In the genomic region with DNA sequence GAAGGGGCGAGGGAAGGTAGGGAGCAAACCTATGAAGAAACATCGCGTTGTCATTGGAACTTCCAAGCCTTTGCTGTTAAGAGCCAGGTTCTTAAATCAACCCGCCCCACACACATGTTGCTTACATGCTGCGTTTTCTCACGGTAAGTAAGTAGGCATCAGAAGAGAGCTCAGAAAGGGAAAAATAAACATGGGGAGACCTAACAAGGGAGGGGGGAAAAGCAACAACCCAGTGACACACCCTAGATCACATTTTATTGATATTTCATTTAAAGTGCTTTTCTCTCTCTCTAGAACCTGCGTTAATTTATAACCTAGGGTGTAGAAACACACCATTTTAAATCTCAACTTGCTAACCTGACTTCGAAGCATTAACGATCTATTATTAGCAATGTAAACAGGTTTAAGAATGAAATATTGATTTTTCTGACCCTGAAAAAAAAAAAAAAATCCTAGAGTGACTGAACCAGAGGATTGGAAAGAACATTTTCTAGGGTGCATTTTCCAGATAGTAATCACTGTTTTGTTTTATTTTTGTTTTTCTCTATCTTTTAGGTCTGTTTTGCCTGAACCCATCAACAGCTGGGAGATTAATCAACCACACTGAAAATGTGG, we compare ENCODE assay signal across 10 cellular contexts. TPM values are rescaled to one million over a fixed set of nuclear protein-coding genes. Genes with fewer than 3 reads are reported as not detected.
A peak's percentile ranks its signal among the peaks of the same experiment; 100 is the strongest.
DNase-seq lines count a peak whose midpoint lies in the region; ATAC-seq and TF ChIP-seq lines count a peak whose summit lies in the region.
"Had no signal": no experiment of that assay in that cellular context is flagged by ENCODE, and none has a peak within 500 bp of the region (broad histone marks: within the 10 kb centered on the region; RNA-seq: fewer than 3 reads in every experiment).

No MANE protein-coding gene starts in this region.

- intact Hi-C loops in Calu3 (cut with micrococcal nuclease; ENCODE audit: unreplicated experiment), result loop anchor here (2.0 kb wide), 1 partner anchor 15 kb away; no protein-coding TSS in a partner anchor

- peak; percentile 58 for DNase-seq in Calu3
- no peak for DNase-seq in chondrocyte (ENCODE audit: low spot score)
- no peak for DNase-seq in NOMO-1 treated with DMSO at 0.1 percent for 48 hours (lab: John Stamatoyannopoulos, UW; ENCODE audit: unreplicated experiment)
- DNase-seq in SKM-1 treated with dmso at 0.1 percent for 144 hours (lab: John Stamatoyannopoulos, UW; ENCODE audit: unreplicated experiment), result no peak
- DNase-seq: activated CD8-positive, alpha-beta T cell treated with anti-CD3 and anti-CD28 coated beads for 36 hours; kidney glomerular epithelial cell had no signal

- TF ChIP-seq CTCF in Calu3 (IDR thresholded peaks at IDR 0.05; ENCODE audit: unreplicated experiment), result no peak
- no peak for TF ChIP-seq CTCF in chondrocyte (IDR thresholded peaks at IDR 0.05)

- no peaks in the 10 kb centered on the region for H3K36me3 ChIP-seq in muscle layer of colon (ENCODE audit: insufficient read depth, low read length)

- H3K27me3 Mint-ChIP-seq in Calu3 (ENCODE audit: unreplicated experiment), result peaks cover 22% of the 10 kb centered on the region
- peaks cover 51% of the 10 kb centered on the region for H3K27me3 Mint-ChIP-seq in chondrocyte (ENCODE audit: low read depth)

- H3K9me3 Mint-ChIP-seq in Calu3 (ENCODE audit: low read depth, unreplicated experiment) (no peaks in the 10 kb centered on the region), chondrocyte (ENCODE audit: low read depth) (no peaks in the 10 kb centered on the region)
- H3K9me3 Mint-ChIP-seq: activated CD8-positive, alpha-beta T cell treated with anti-CD3 and anti-CD28 coated beads for 36 hours; stimulated activated naive CD8-positive, alpha-beta T cell treated with anti-CD3 and anti-CD28 coated beads, Interleukin-15, Interleukin-2, amounts not matched to agents 100 ng/mL and 50 ng/mL, for 24 hours had no signal

- H3K27ac Mint-ChIP-seq in Calu3 (ENCODE audit: unreplicated experiment), result peak overlapping the region; percentile 66
- H3K27ac Mint-ChIP-seq in chondrocyte (ENCODE audit: unreplicated experiment), result peak overlapping the region; percentile 99
- H3K27ac Mint-ChIP-seq: activated CD8-positive, alpha-beta T cell treated with anti-CD3 and anti-CD28 coated beads for 36 hours; stimulated activated naive CD8-positive, alpha-beta T cell treated with anti-CD3 and anti-CD28 coated beads, Interleukin-15, Interleukin-2, amounts not matched to agents 100 ng/mL and 50 ng/mL, for 24 hours had no signal

- CTCF ChIA-PET in Calu3 (lab: Charles Lee), result interaction anchor here (0.7 to 3.2 kb wide), 10 partner anchors 11 to 245 kb away, joined by 3 to 19 read pairs (median 6); a partner anchor contains a TSS

- peak overlapping the region; percentile 47 for H3K9ac ChIP-seq in muscle layer of colon (ENCODE audit: low read length)

- H3K4me1 Mint-ChIP-seq in Calu3 (ENCODE audit: low read depth, unreplicated experiment) (peaks cover 56% of the 10 kb centered on the region), chondrocyte (ENCODE audit: low read depth) (peaks cover 75% of the 10 kb centered on the region)

- H3K4me3 Mint-ChIP-seq in Calu3 (ENCODE audit: low read depth, unreplicated experiment), result peak overlapping the region; percentile 70
- peak overlapping the region; percentile 96 for H3K4me3 Mint-ChIP-seq in chondrocyte (ENCODE audit: unreplicated experiment)
- H3K4me3 Mint-ChIP-seq: activated CD8-positive, alpha-beta T cell treated with anti-CD3 and anti-CD28 coated beads for 36 hours; stimulated activated naive CD8-positive, alpha-beta T cell treated with anti-CD3 and anti-CD28 coated beads, Interleukin-15, Interleukin-2, amounts not matched to agents 100 ng/mL and 50 ng/mL, for 24 hours had no signal

- no peaks in the 10 kb centered on the region for H3K27me3 ChIP-seq in muscle layer of colon (ENCODE audit: control insufficient read depth in 1 of 2, insufficient read depth in 2 of 2, low read length in 2 of 2)

- peaks cover 17% of the 10 kb centered on the region for H3K36me3 Mint-ChIP-seq in Calu3 (ENCODE audit: insufficient read depth, unreplicated experiment)
- peaks cover 20% of the 10 kb centered on the region for H3K36me3 Mint-ChIP-seq in chondrocyte (ENCODE audit: low read depth)

- H3K9me3 ChIP-seq in muscle layer of colon (ENCODE audit: low read length), result no peaks in the 10 kb centered on the region

- peak overlapping the region; percentile 85 for H3K27ac ChIP-seq in muscle layer of colon (ENCODE audit: low read depth, low read length)

- peak overlapping the region; percentile 38 to 73 for H3K4me3 ChIP-seq in muscle layer of colon (ENCODE audit: low read depth in 1 of 2, low read length in 2 of 2)

- no TSS peak for BruUV-seq in Calu3 (replicated peaks; lab: Mats Ljungman, UMichigan)

- no peak for ATAC-seq in GM21529 (IDR thresholded peaks at IDR 0.05; ENCODE audit: unreplicated experiment)
- ATAC-seq: activated CD8-positive, alpha-beta T cell treated with anti-CD3 and anti-CD28 coated beads for 36 hours; Right ventricle myocardium inferior had no signal

- H3K4me1 ChIP-seq in muscle layer of colon (ENCODE audit: insufficient read depth, low read length), result peaks cover 38% of the 10 kb centered on the region

RNA-seq across cellular contexts. Expression of a gene that starts 3.2 kb away (rescaled TPM):
- total RNA-seq in Calu3 (2022) (1.9 and 3.2 TPM in 2 replicates), chondrocyte (8.3 to 10.2 TPM in 2 of 3 replicates, not detected in the other)
- total RNA-seq: activated CD8-positive, alpha-beta T cell treated with anti-CD3 and anti-CD28 coated beads for 36 hours had no signal

RNA-seq across cellular contexts. Expression of a gene that starts 3.5 kb away (rescaled TPM):
- total RNA-seq in Calu3 (2022) (0.24 and 0.44 TPM in 2 replicates), chondrocyte (2.7 to 2.9 TPM in 2 of 3 replicates, not detected in the other)
- total RNA-seq: Right ventricle myocardium inferior had no signal

RNA-seq across cellular contexts. Expression of a gene that starts 31.2 kb away (rescaled TPM):
- total RNA-seq in Calu3 (2022), result 1.0 and 1.2 TPM in 2 replicates
- total RNA-seq in chondrocyte, result 0.30 TPM in 1 of 3 replicates, not detected in the others

RNA-seq across cellular contexts. Expression of a gene that starts 44.1 kb away (rescaled TPM):
- 8.3 and 10.6 TPM in 2 replicates for total RNA-seq in Calu3 (2022)
- total RNA-seq in chondrocyte, result not detected in 3 replicates
- total RNA-seq: activated CD8-positive, alpha-beta T cell treated with anti-CD3 and anti-CD28 coated beads for 36 hours; Right ventricle myocardium inferior had no signal

RNA-seq across cellular contexts. Expression of a gene that starts 48.2 kb away (rescaled TPM):
- 11.4 and 12.4 TPM in 2 replicates for total RNA-seq in Calu3 (2022)
- total RNA-seq in chondrocyte, result not detected in 3 replicates
- total RNA-seq: activated CD8-positive, alpha-beta T cell treated with anti-CD3 and anti-CD28 coated beads for 36 hours; Right ventricle myocardium inferior had no signal
